In the genomic region with DNA sequence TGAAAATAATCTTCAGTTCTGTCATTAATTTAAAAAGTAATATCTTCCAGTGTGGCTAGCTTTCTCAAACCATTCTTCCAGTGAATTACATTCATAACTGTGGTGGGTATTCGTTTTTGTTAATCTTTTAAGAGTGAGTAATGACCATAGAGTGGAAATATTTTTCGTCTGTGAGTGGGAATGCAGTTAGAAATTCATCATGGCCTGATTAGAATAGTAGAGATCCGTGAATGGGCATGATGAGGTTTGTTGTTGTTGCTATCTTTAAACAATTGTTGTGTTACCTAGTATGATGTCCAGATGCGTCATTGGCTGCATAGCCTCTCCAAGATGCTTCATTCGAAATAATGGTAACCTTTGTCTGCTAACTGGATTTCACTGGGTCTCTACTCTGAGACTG, we compare ENCODE assay signal across 20 cellular contexts.
"Had no signal": no experiment of that assay in that cellular context is flagged by ENCODE, and none has a peak within 500 bp of the region (broad histone marks: within the 10 kb centered on the region; RNA-seq: fewer than 3 reads in every experiment).

No MANE protein-coding gene starts in this region.

- H3K27ac ChIP-seq: gastrocnemius medialis, neutrophil, pancreas, right lobe of liver, transverse colon, uterus had no signal

- DNase-seq: activated CD4-positive, alpha-beta memory T cell treated with anti-CD3 and anti-CD28 coated beads for 36 hours; activated CD4-positive, alpha-beta T cell treated with anti-CD3 and anti-CD28 coated beads for 48 hours; activated effector memory CD4-positive, alpha-beta T cell treated with anti-CD3 and anti-CD28 coated beads, Interleukin-2, amount 50 U/mL, for 16 hours; activated naive CD4-positive, alpha-beta T cell treated with anti-CD3 and anti-CD28 coated beads, Interleukin-2, amount 10 ng/mL, durations not matched to agents 7 days and 5 days; activated T-cell treated with anti-CD3 and anti-CD28 coated beads for 4 hours; amygdala; caudate nucleus; effector memory CD4-positive, alpha-beta T cell; gastrocnemius medialis; head of caudate nucleus; hypothalamus; left cardiac atrium; pancreas; right lobe of liver; stimulated activated CD4-positive, alpha-beta T cell treated with anti-CD3 and anti-CD28 coated beads, Interleukin-1b, Interleukin-23, amount 100 ng/mL, for 48 hours; transverse colon; uterus had no signal

- H3K36me3 ChIP-seq: gastrocnemius medialis, neutrophil, pancreas, right lobe of liver, transverse colon, uterus had no signal

- H3K4me3 ChIP-seq: gastrocnemius medialis, pancreas, right lobe of liver, skin epidermis, transverse colon, uterus had no signal

- ATAC-seq: gastrocnemius medialis; left cardiac atrium; natural killer cell treated with Interleukin-12 subunit alpha and Interleukin-12 subunit beta and Interleukin-15 and Interleukin-18, amount 100 ng/mL, for 72 hours; pancreas; right lobe of liver had no signal

- H3K4me1 ChIP-seq: gastrocnemius medialis, pancreas, right lobe of liver, transverse colon, uterus had no signal

- H3K27me3 ChIP-seq: gastrocnemius medialis, pancreas, right lobe of liver, transverse colon, uterus had no signal

- H3K9me3 ChIP-seq: gastrocnemius medialis, neutrophil, pancreas, right lobe of liver, transverse colon, uterus had no signal
